21 cellular contexts compared by ENCODE assay signal in genomic region chr5:173268750-173269580, GRCh38. TPM values are rescaled to one million over a fixed set of nuclear protein-coding genes. Genes with fewer than 3 reads are reported as not detected.
A peak's percentile ranks its signal among the peaks of the same experiment; 100 is the strongest.
DNase-seq lines count a peak whose midpoint lies in the region; ATAC-seq and TF ChIP-seq lines count a peak whose summit lies in the region.
"Had no signal": no experiment of that assay in that cellular context is flagged by ENCODE, and none has a peak within 500 bp of the region (broad histone marks: within the 10 kb centered on the region; RNA-seq: fewer than 3 reads in every experiment).

No MANE protein-coding gene starts in this region.

- H3K27ac ChIP-seq in SJCRH30 (peak overlapping the region; percentile 86), testis (no peak overlapping the region), colonic mucosa (no peak overlapping the region), endodermal cell (ENCODE audit: low read depth, low read length) (no peak overlapping the region)
- H3K27ac ChIP-seq: GM23248 had no signal

- H3K9me3 ChIP-seq in SJCRH30 (replicated peaks) (no peaks in the 10 kb centered on the region), testis (no peaks in the 10 kb centered on the region), colonic mucosa (no peaks in the 10 kb centered on the region), endodermal cell (ENCODE audit: control insufficient read depth, low read length) (no peaks in the 10 kb centered on the region)
- H3K9me3 ChIP-seq: Caco-2 had no signal

- H3K27me3 ChIP-seq in SJCRH30 (no peaks in the 10 kb centered on the region), testis (no peaks in the 10 kb centered on the region), colonic mucosa (peaks cover 3% of the 10 kb centered on the region), endodermal cell (ENCODE audit: control insufficient read depth, insufficient read depth, low read length, poor library complexity, severe bottlenecking) (no peaks in the 10 kb centered on the region)

- no peak overlapping the region for H3K27ac Mint-ChIP-seq in endodermal cell
- H3K27ac Mint-ChIP-seq: CD4-positive, CD25-positive, alpha-beta regulatory T cell had no signal

- TF ChIP-seq CTCF in testis (IDR thresholded peaks at IDR 0.05) (no peak), colonic mucosa (IDR thresholded peaks at IDR 0.05) (no peak), endodermal cell (conservative IDR thresholded peaks at IDR 0.05) (no peak)

- ATAC-seq in Right ventricle myocardium superior (ENCODE audit: poor library complexity) = peak; percentile 79
- ATAC-seq: HCT116 had no signal

- no peaks in the 10 kb centered on the region for H3K36me3 Mint-ChIP-seq in endodermal cell (ENCODE audit: low read depth)
- H3K36me3 Mint-ChIP-seq: CD4-positive, CD25-positive, alpha-beta regulatory T cell had no signal

- H3K4me3 ChIP-seq in SJCRH30 (peak overlapping the region; percentile 32), testis (no peak overlapping the region), colonic mucosa (no peak overlapping the region), endodermal cell (ENCODE audit: low read length) (no peak overlapping the region)
- H3K4me3 ChIP-seq: GM23248 had no signal

- H3K36me3 ChIP-seq in SJCRH30 (no peaks in the 10 kb centered on the region), testis (ENCODE audit: low read depth, missing control alignments) (no peaks in the 10 kb centered on the region), colonic mucosa (no peaks in the 10 kb centered on the region), endodermal cell (ENCODE audit: control insufficient read depth, insufficient read depth, low read length) (no peaks in the 10 kb centered on the region)

- no peak for TF ChIP-seq POLR2A in testis (IDR thresholded peaks at IDR 0.05)

- H3K4me3 Mint-ChIP-seq in endodermal cell = no peak overlapping the region
- H3K4me3 Mint-ChIP-seq: CD4-positive, CD25-positive, alpha-beta regulatory T cell had no signal

- intact Hi-C loops in Right ventricle myocardium superior (cut with DNase I) = no loop called here
- intact Hi-C loops in testis (cut with DNase I; ENCODE audit: low total_unique reads) = no loop called here
- intact Hi-C loops in colonic mucosa (cut with DNase I) = no loop called here

- H3K27me3 Mint-ChIP-seq in endodermal cell (ENCODE audit: insufficient read depth) = peaks cover 31% of the 10 kb centered on the region

- H3K9ac ChIP-seq in colonic mucosa (ENCODE audit: low read depth in 2 of 2, low read length in 2 of 2) = no peak overlapping the region
- no peak overlapping the region for H3K9ac ChIP-seq in endodermal cell (ENCODE audit: extremely low read depth, low read length, poor library complexity, severe bottlenecking)
- H3K9ac ChIP-seq: GM23248 had no signal

- H3K4me1 ChIP-seq in SJCRH30 (peaks cover 20% of the 10 kb centered on the region), testis (peaks cover 3% of the 10 kb centered on the region), colonic mucosa (no peaks in the 10 kb centered on the region), endodermal cell (ENCODE audit: control insufficient read depth, insufficient read depth, low read length) (no peaks in the 10 kb centered on the region)
- H3K4me1 ChIP-seq: Caco-2 had no signal

- no peaks in the 10 kb centered on the region for H3K4me1 Mint-ChIP-seq in endodermal cell
- H3K4me1 Mint-ChIP-seq: CD4-positive, CD25-positive, alpha-beta regulatory T cell had no signal

- WGBS in testis, 2 donors = 45 to 46% methylated on average over 17 of the region's 17 CpGs
- WGBS in endodermal cell (ENCODE audit: insufficient coverage in 1 of 2, insufficient read length in 1 of 2), 2 experiments = 89 to 90% methylated on average over 8 to 17 of the region's 17 CpGs

- peaks cover 5% of the 10 kb centered on the region for H3K9me3 Mint-ChIP-seq in endodermal cell

- peak; percentile 92 to 95 for DNase-seq in SJCRH30
- DNase-seq in Right ventricle myocardium superior = peak; percentile 65
- DNase-seq in islet precursor cell = peak; percentile 54
- DNase-seq in testis = peak; percentile 60
- DNase-seq in colonic mucosa = no peak
- no peak for DNase-seq in endodermal cell
- no peak for DNase-seq in activated effector memory CD4-positive, alpha-beta T cell treated with Interleukin-2 at 50 U/mL for 16 hours
- DNase-seq: Caco-2; CD4-positive, CD25-positive, alpha-beta regulatory T cell; DMS153; GM23248; NCI-H1105; NCI-H1694; NCI-H2107; NCI-H2227 treated with DMSO at 0.1 percent for 48 hours; NCI-H526; NK-92 treated with Interleukin-12 subunit alpha and Interleukin-12 subunit beta, amount 100 ng/mL, for 24 hours; OCI-M1 had no signal

RNA-seq across cellular contexts. Expression of gene NKX2-5, which starts 34.0 kb away (rescaled TPM):
- total RNA-seq in SJCRH30 (2014; rRNA removed; shearing (Covaris generic)) = 25.6 and 26.7 TPM in 2 replicates
- 260 TPM for total RNA-seq in Right ventricle myocardium superior
- total RNA-seq in testis = 1 to 10 TPM in 1 of 2 donors, under 1 TPM in 1; 0.94 to 1.2 TPM
- not detected for polyA plus RNA-seq in testis (ENCODE audit: insufficient read depth, low read depth, low replicate concordance)
- not detected for total RNA-seq in colonic mucosa
- under 1 TPM; 0.33 to 0.37 TPM for total RNA-seq in endodermal cell
- 0.75 TPM for polyA plus RNA-seq in endodermal cell (2013, experiment 1 of 2)
- 1.1 TPM for polyA plus RNA-seq in endodermal cell (2013, experiment 2 of 2)
- total RNA-seq: Caco-2; CD4-positive, CD25-positive, alpha-beta regulatory T cell; GM23248; LHCN-M2; RPMI7951 had no signal
- polyA plus RNA-seq: CD4-positive, CD25-positive, alpha-beta regulatory T cell; GM23248 had no signal

RNA-seq across cellular contexts. Expression of gene STC2, which starts 59.2 kb away (rescaled TPM):
- 114 TPM in 2 replicates for total RNA-seq in SJCRH30 (2014; rRNA removed; shearing (Covaris generic))
- total RNA-seq in Right ventricle myocardium superior (9.6 TPM), testis (1 to 10 TPM in 1 of 2 donors, under 1 TPM in 1; 0.87 to 2.0 TPM), colonic mucosa (1 to 10 TPM; 1.8 to 2.5 TPM), endodermal cell (1 to 10 TPM; 4.6 to 4.8 TPM)
- polyA plus RNA-seq in testis (ENCODE audit: insufficient read depth, low read depth, low replicate concordance) = 2.0 TPM
- 14.9 TPM for polyA plus RNA-seq in endodermal cell (2013, experiment 1 of 2)
- polyA plus RNA-seq in endodermal cell (2013, experiment 2 of 2) = 5.3 TPM
- total RNA-seq: CD4-positive, CD25-positive, alpha-beta regulatory T cell had no signal
- polyA plus RNA-seq: CD4-positive, CD25-positive, alpha-beta regulatory T cell had no signal

Comparison
In these comparisons a context has a peak if more than half of its experiments do, and no peak if none do; other contexts are left out.
1. DNase-seq: peak in SJCRH30 (2 of 2), Right ventricle myocardium superior (single experiment), islet precursor cell (single experiment) and testis (single experiment); none in colonic mucosa (single experiment), endodermal cell (single experiment) and activated effector memory CD4-positive, alpha-beta T cell treated with Interleukin-2 at 50 U/mL for 16 hours (single experiment).
2. RNA of gene NKX2-5, which starts 34.0 kb away (total RNA-seq): 260 TPM in Right ventricle myocardium superior (single experiment) and 25.6 to 26.7 TPM in SJCRH30; 0.94 to 1.2 TPM in testis, 0.33 to 0.37 TPM in endodermal cell and not detected in colonic mucosa; every median in the first group is over 10 times any median in the second.
3. RNA of gene STC2, which starts 59.2 kb away (total RNA-seq): 114 TPM in SJCRH30; 9.6 TPM in Right ventricle myocardium superior (single experiment), 4.6 to 4.8 TPM in endodermal cell, 1.8 to 2.5 TPM in colonic mucosa and 0.87 to 2.0 TPM in testis; every median in the first group is over 10 times any median in the second.